In genomic region chr2:232748038-232748437, GRCh38 we compare ENCODE assay signal across 28 cellular contexts. TPM values are rescaled to one million over a fixed set of nuclear protein-coding genes. Genes with fewer than 3 reads are reported as not detected.
"Had no signal": no experiment of that assay in that cellular context is flagged by ENCODE, and none has a peak within 500 bp of the region (broad histone marks: within the 10 kb centered on the region; RNA-seq: fewer than 3 reads in every experiment).

No MANE protein-coding gene starts in this region.

- H3K4me3 ChIP-seq: gastroesophageal sphincter, hepatocyte, ovary, right lobe of liver, SK-N-MC, tibial nerve had no signal

- H3K27me3 Mint-ChIP-seq: activated naive CD4-positive, alpha-beta T cell treated with anti-CD3 and anti-CD28 coated beads, Interleukin-2, amount 10 ng/mL, durations not matched to agents 7 days and 5 days; progenitor cell of endocrine pancreas; stimulated activated naive B cell treated with anti-CD40 and anti-IgM and Interleukin-4, amounts not matched to agents 10 μg/mL and 1 μg/mL and 100 μg/mL, for 72 hours had no signal

- H3K9me3 ChIP-seq: gastroesophageal sphincter, ovary, right lobe of liver, tibial nerve had no signal

- H3K27me3 ChIP-seq: gastroesophageal sphincter, hepatocyte, ovary, right lobe of liver, tibial nerve had no signal

- DNase-seq: activated CD4-positive, alpha-beta T cell treated with anti-CD3 and anti-CD28 coated beads for 1 hour; activated CD8-positive, alpha-beta memory T cell treated with anti-CD3 and anti-CD28 coated beads for 24 hours; activated CD8-positive, alpha-beta memory T cell treated with anti-CD3 and anti-CD28 coated beads, Interleukin-2, amount 50 U/mL, for 48 hours; activated gamma-delta T cell; activated naive CD4-positive, alpha-beta T cell treated with anti-CD3 and anti-CD28 coated beads, Interleukin-2, amount 10 ng/mL, durations not matched to agents 7 days and 5 days; amygdala; central memory CD4-positive, alpha-beta T cell; islet precursor cell; left ventricle myocardium superior; ovary; right lobe of liver; stimulated activated CD4-positive, alpha-beta T cell treated with anti-CD3 and anti-CD28 coated beads, Interleukin-4, amount 100 ng/mL, for 1 hour; stimulated activated naive B cell treated with anti-CD40 and anti-IgM and Interleukin-4, amounts not matched to agents 10 μg/mL and 1 μg/mL and 100 μg/mL, for 72 hours; T-helper 9 cell; WERI-Rb-1 had no signal

- H3K9me3 Mint-ChIP-seq: activated naive CD4-positive, alpha-beta T cell treated with anti-CD3 and anti-CD28 coated beads, Interleukin-2, amount 10 ng/mL, durations not matched to agents 7 days and 5 days; stimulated activated naive B cell treated with anti-CD40 and anti-IgM and Interleukin-4, amounts not matched to agents 10 μg/mL and 1 μg/mL and 100 μg/mL, for 72 hours had no signal

- H3K27ac Mint-ChIP-seq: activated naive CD4-positive, alpha-beta T cell treated with anti-CD3 and anti-CD28 coated beads, Interleukin-2, amount 10 ng/mL, durations not matched to agents 7 days and 5 days had no signal

- H3K4me1 Mint-ChIP-seq: stimulated activated naive B cell treated with anti-CD40 and anti-IgM and Interleukin-4, amounts not matched to agents 10 μg/mL and 1 μg/mL and 100 μg/mL, for 72 hours had no signal

- H3K4me1 ChIP-seq: gastroesophageal sphincter, right lobe of liver, tibial nerve had no signal

- H3K27ac ChIP-seq: gastroesophageal sphincter, hepatocyte, ovary, right lobe of liver, SK-N-MC, tibial nerve, WERI-Rb-1 had no signal

- H3K4me3 Mint-ChIP-seq: activated naive CD4-positive, alpha-beta T cell treated with anti-CD3 and anti-CD28 coated beads, Interleukin-2, amount 10 ng/mL, durations not matched to agents 7 days and 5 days; stimulated activated naive B cell treated with anti-CD40 and anti-IgM and Interleukin-4, amounts not matched to agents 10 μg/mL and 1 μg/mL and 100 μg/mL, for 72 hours had no signal

- ATAC-seq: gastroesophageal sphincter; left ventricle myocardium superior; right lobe of liver; stimulated activated naive B cell treated with anti-CD40 and anti-IgM and Interleukin-4, amounts not matched to agents 10 μg/mL and 1 μg/mL and 100 μg/mL, for 72 hours had no signal

- H3K36me3 ChIP-seq: ovary had no signal

RNA-seq across cellular contexts. Expression of gene KCNJ13, which starts 28.3 kb away (rescaled TPM):
- total RNA-seq: endothelial cell of umbilical vein, fibroblast of lung, fibroblast of villous mesenchyme, gastroesophageal sphincter, left ventricle myocardium superior, lung microvascular endothelial cell, right lobe of liver, skeletal muscle tissue, tibial nerve had no signal
- polyA plus RNA-seq: endothelial cell of umbilical vein, esophagus, fibroblast of lung, neural cell, ovary, urinary bladder had no signal
